10 cellular contexts compared by ENCODE assay signal in the genomic region with DNA sequence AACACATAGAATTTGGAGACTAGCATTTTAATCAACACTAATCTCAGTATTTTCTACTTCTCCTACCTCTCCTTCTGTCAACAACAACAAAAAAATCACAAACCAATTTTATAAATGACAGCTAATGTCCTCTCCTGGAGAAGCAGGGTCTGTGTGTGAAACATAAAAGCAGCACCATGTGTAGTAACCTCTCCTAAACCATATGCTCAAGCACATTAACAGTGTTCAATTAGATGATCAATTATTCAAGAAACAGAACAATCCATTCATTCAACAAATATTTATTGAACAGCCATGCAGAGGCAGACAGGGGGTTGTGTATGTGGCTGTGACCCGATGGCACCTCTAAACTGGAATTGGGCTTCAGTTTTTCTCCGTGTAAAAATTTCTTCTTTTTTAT. TPM values are rescaled to one million over a fixed set of nuclear protein-coding genes. Genes with fewer than 3 reads are reported as not detected.
DNase-seq lines count a peak whose midpoint lies in the region; ATAC-seq and TF ChIP-seq lines count a peak whose summit lies in the region.
"Had no signal": no experiment of that assay in that cellular context is flagged by ENCODE, and none has a peak within 500 bp of the region (broad histone marks: within the 10 kb centered on the region; RNA-seq: fewer than 3 reads in every experiment).

No MANE protein-coding gene starts in this region.

- no peak for TF ChIP-seq CTCF in fibroblast of the aortic adventitia (IDR thresholded peaks at IDR 0.05; ENCODE audit: insufficient read depth, low read length)
- no peak for TF ChIP-seq CTCF in retinal pigment epithelial cell (conservative IDR thresholded peaks at IDR 0.05; ENCODE audit: low read depth, low read length)

- peak; percentile 76 for DNase-seq in NCI-H69 (lab: John Stamatoyannopoulos, UW)
- DNase-seq in fibroblast of the aortic adventitia (ENCODE audit: low read depth), result no peak
- DNase-seq in retinal pigment epithelial cell (ENCODE audit: low read depth), result no peak
- no peak for DNase-seq in NCI-H146 treated with DMSO at 0.1 percent for 48 hours (lab: John Stamatoyannopoulos, UW; ENCODE audit: unreplicated experiment)
- no peak for DNase-seq in LoVo (ENCODE audit: low spot score)
- DNase-seq in epidermal melanocyte (ENCODE audit: insufficient read length, low spot score), result no peak
- DNase-seq: aorta, GDM1 had no signal

- H3K4me3 ChIP-seq in fibroblast of the aortic adventitia (ENCODE audit: low read depth, low read length) (peak overlapping the region; percentile 84), retinal pigment epithelial cell (ENCODE audit: low read length) (peak overlapping the region; percentile 55)

- ATAC-seq in GM18909 (IDR thresholded peaks at IDR 0.05; ENCODE audit: poor library complexity, unreplicated experiment), result peak; percentile 5
- ATAC-seq: activated CD4-positive, CD25-positive, alpha-beta regulatory T cell treated with anti-CD3 and anti-CD28 coated beads, Interleukin-2, amount 50 U/mL, for 24 hours had no signal

RNA-seq across cellular contexts. Expression of gene FMN2, which starts 0.5 kb away (rescaled TPM):
- total RNA-seq in fibroblast of the aortic adventitia (ENCODE audit: low replicate concordance), result 8.1 and 34.5 TPM in 2 replicates
